ENCODE assay signal across 23 cellular contexts in genomic region chr6:96032646-96033045, GRCh38. TPM values are rescaled to one million over a fixed set of nuclear protein-coding genes. Genes with fewer than 3 reads are reported as not detected.
A peak's percentile ranks its signal among the peaks of the same experiment; 100 is the strongest.
DNase-seq lines count a peak whose midpoint lies in the region; ATAC-seq lines count a peak whose summit lies in the region.
"Had no signal": no experiment of that assay in that cellular context is flagged by ENCODE, and none has a peak within 500 bp of the region (broad histone marks: within the 10 kb centered on the region; RNA-seq: fewer than 3 reads in every experiment).

No MANE protein-coding gene starts in this region.

- no peak overlapping the region for H3K27ac Mint-ChIP-seq in CD8-positive, alpha-beta memory T cell
- H3K27ac Mint-ChIP-seq: T-cell had no signal

- H3K36me3 ChIP-seq in CD8-positive, alpha-beta memory T cell (ENCODE audit: insufficient read depth, low read length) = no peaks in the 10 kb centered on the region
- H3K36me3 ChIP-seq: Peyer's patch had no signal

- no peaks in the 10 kb centered on the region for H3K4me1 Mint-ChIP-seq in CD8-positive, alpha-beta memory T cell
- H3K4me1 Mint-ChIP-seq: T-cell had no signal

- DNase-seq in NCI-H146 treated with DMSO at 0.1 percent for 48 hours (lab: John Stamatoyannopoulos, UW; ENCODE audit: unreplicated experiment) = peak; percentile 11
- DNase-seq in NCI-H526 treated with DMSO at 0.1 percent for 48 hours (lab: John Stamatoyannopoulos, UW) = peak; percentile 68
- peak; percentile 21 for DNase-seq in globus pallidus (ENCODE audit: low spot score)
- DNase-seq in pons (ENCODE audit: low spot score) = peak; percentile 31
- DNase-seq in CD8-positive, alpha-beta memory T cell = no peak
- no peak for DNase-seq in stimulated activated naive CD4-positive, alpha-beta T cell (lab: John Stamatoyannopoulos, UW)
- DNase-seq in mesenteric fat pad (ENCODE audit: low spot score) = no peak
- DNase-seq: AML-193, C1 segment of cervical spinal cord, DMS53, GF-D8, Karpas-422, MV-4-11, NCI-H1105 treated with DMSO at 0.1 percent for 48 hours, NCI-H187 treated with DMSO at 0.1 percent for 48 hours, NCI-H2171, NCI-H446, NCI-H774, Peyer's patch, T-cell had no signal

- H3K27me3 Mint-ChIP-seq in CD8-positive, alpha-beta memory T cell = no peaks in the 10 kb centered on the region
- H3K27me3 Mint-ChIP-seq: T-cell had no signal

- ATAC-seq in HG02870 (IDR thresholded peaks at IDR 0.05; ENCODE audit: unreplicated experiment) = no peak
- ATAC-seq: T-cell had no signal

- H3K27ac ChIP-seq in CD8-positive, alpha-beta memory T cell (ENCODE audit: low read depth, low read length) = no peak overlapping the region
- H3K27ac ChIP-seq: Peyer's patch had no signal

- no peaks in the 10 kb centered on the region for H3K27me3 ChIP-seq in CD8-positive, alpha-beta memory T cell (ENCODE audit: insufficient read depth, low read length, poor library complexity, severe bottlenecking)
- H3K27me3 ChIP-seq: Peyer's patch had no signal

- H3K9me3 Mint-ChIP-seq in CD8-positive, alpha-beta memory T cell = no peaks in the 10 kb centered on the region
- H3K9me3 Mint-ChIP-seq: T-cell had no signal

- no peak overlapping the region for H3K4me3 Mint-ChIP-seq in CD8-positive, alpha-beta memory T cell
- H3K4me3 Mint-ChIP-seq: T-cell had no signal

- no peaks in the 10 kb centered on the region for H3K4me1 ChIP-seq in CD8-positive, alpha-beta memory T cell (ENCODE audit: insufficient read depth, low read length)
- H3K4me1 ChIP-seq: Peyer's patch had no signal

- H3K4me3 ChIP-seq in CD8-positive, alpha-beta memory T cell (ENCODE audit: low read length) = no peak overlapping the region
- H3K4me3 ChIP-seq: Peyer's patch had no signal

- no peaks in the 10 kb centered on the region for H3K9me3 ChIP-seq in CD8-positive, alpha-beta memory T cell (ENCODE audit: low read length)
- H3K9me3 ChIP-seq: Peyer's patch had no signal

- no peaks in the 10 kb centered on the region for H3K36me3 Mint-ChIP-seq in CD8-positive, alpha-beta memory T cell
- H3K36me3 Mint-ChIP-seq: T-cell had no signal

- CTCF ChIA-PET in CD8-positive, alpha-beta memory T cell (lab: Charles Lee) = no interaction called here

- POLR2A ChIA-PET in CD8-positive, alpha-beta memory T cell (lab: Charles Lee) = no interaction called here

RNA-seq across cellular contexts. Expression of gene FUT9, which starts 16.9 kb away (rescaled TPM):
- not detected for total RNA-seq in CD8-positive, alpha-beta memory T cell
- not detected for polyA plus RNA-seq in CD8-positive, alpha-beta memory T cell
- not detected for total RNA-seq in mesenteric fat pad
- total RNA-seq: M059J, OCI-LY7, Peyer's patch, T-cell had no signal

Comparison
In these comparisons a context has a peak if more than half of its experiments do, and no peak if none do; other contexts are left out.
1. DNase-seq: peak in NCI-H146 treated with DMSO at 0.1 percent for 48 hours (single experiment), NCI-H526 treated with DMSO at 0.1 percent for 48 hours (single experiment), globus pallidus (single experiment) and pons (single experiment); none in CD8-positive, alpha-beta memory T cell (0 of 5), stimulated activated naive CD4-positive, alpha-beta T cell (0 of 6) and mesenteric fat pad (single experiment).